Comparison of ENCODE assay signal across 1 cellular context in the genomic region with DNA sequence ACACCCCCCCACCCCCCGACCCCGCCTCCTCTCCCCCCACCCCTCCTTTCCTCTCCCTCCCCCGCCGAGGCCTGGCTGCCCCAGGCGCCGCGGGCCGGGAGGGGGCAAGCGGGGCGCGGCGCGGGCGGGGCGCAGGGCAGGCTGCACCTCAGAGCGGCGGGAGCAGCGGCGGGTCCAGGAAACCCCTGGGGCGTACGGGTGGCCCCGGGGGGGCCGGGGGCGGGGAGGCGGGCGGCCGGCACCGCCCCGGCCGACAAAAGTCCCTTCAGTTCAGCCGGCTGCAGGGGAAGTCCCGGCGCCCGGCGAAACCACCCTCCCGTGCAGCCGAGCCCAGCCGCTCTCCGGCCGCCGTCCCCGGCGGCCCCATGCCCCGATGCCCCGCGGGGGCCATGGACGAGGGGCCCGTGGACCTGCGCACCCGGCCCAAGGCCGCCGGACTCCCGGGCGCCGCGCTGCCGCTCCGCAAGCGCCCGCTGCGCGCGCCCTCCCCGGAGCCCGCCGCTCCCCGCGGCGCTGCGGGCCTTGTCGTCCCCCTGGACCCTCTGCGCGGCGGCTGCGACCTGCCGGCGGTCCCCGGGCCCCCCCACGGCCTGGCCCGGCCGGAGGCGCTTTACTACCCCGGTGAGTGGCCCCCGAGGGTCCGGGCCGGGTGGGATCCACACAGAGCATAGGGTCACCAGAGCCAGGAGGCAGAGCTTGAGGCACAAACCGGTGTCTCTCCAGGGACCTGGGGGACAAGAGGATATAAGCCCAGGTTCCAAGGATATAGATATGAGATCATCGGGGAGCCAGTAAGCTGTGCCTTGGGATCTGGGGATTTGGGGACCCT.
TF ChIP-seq lines count a peak whose summit lies in the region.

Gene BCL3 (plus strand): TSS at position 283 of the 829 bp plus-strand sequence. CDS start 83 bp downstream, at position 366.

TF ChIP-seq in HepG2, 621 proteins besides CTCF, POLR2A, EP300 and RAD21 (continued from another document and continues in another):
- TF ChIP-seq UBTF (CRISPR knock-in tag; IDR thresholded peaks at IDR 0.05) (peak; percentile 65; the same call in 1 of the 2 replicates), FOXJ3 (CRISPR knock-in tag; IDR thresholded peaks at IDR 0.05; ENCODE audit: borderline replicate concordance) (no peak), HNF4A (CRISPR knock-in tag; IDR thresholded peaks at IDR 0.05) (0 out of 2 replicates have a peak, but pooled peaks have one; percentile 32), SKI (IDR thresholded peaks at IDR 0.05; ENCODE audit: partially characterized antibody) (peak; percentile 85), XRCC5 (optimal IDR thresholded peaks at IDR 0.05; ENCODE audit: low read length) (peak; percentile 11), ZBTB7B (CRISPR knock-in tag; IDR thresholded peaks at IDR 0.05) (0 out of 2 replicates have a peak, but pooled peaks have one; percentile 31), RBFOX2 (IDR thresholded peaks at IDR 0.05; ENCODE audit: low read depth, low read length) (peak; percentile 65; the same call in 1 of the 2 replicates), ARNTL (CRISPR knock-in tag; IDR thresholded peaks at IDR 0.05) (0 out of 2 replicates have a peak, but pooled peaks have one; percentile 23), ZFY (CRISPR knock-in tag; IDR thresholded peaks at IDR 0.05) (peak; percentile 28), AGO2 (optimal IDR thresholded peaks at IDR 0.05; ENCODE audit: low read depth, low read length) (peak; percentile 39), ZFP36L2 (CRISPR knock-in tag; IDR thresholded peaks at IDR 0.05) (no peak), ZSCAN25 (CRISPR knock-in tag; IDR thresholded peaks at IDR 0.05) (peak; percentile 74), MAZ (IDR thresholded peaks at IDR 0.05; ENCODE audit: borderline replicate concordance, low read depth, low read length) (peak; percentile 60; the same call in 1 of the 2 replicates), MAZ (CRISPR knock-in tag; IDR thresholded peaks at IDR 0.05; ENCODE audit: low read depth) (no peak), ZNF556 (CRISPR knock-in tag; IDR thresholded peaks at IDR 0.05; ENCODE audit: borderline replicate concordance) (peak; percentile 29; the same call in 1 of the 2 replicates), HIC2 (CRISPR knock-in tag; IDR thresholded peaks at IDR 0.05; ENCODE audit: low read depth) (no peak), ZSCAN21 (CRISPR knock-in tag; IDR thresholded peaks at IDR 0.05; ENCODE audit: borderline replicate concordance) (no peak), ZNF432 (CRISPR knock-in tag; IDR thresholded peaks at IDR 0.05; ENCODE audit: borderline replicate concordance) (no peak), SALL1 (CRISPR knock-in tag; IDR thresholded peaks at IDR 0.05) (peak; percentile 13; the same call in 1 of the 2 replicates), AGO1 (IDR thresholded peaks at IDR 0.05; ENCODE audit: low read depth, low read length, poor library complexity, severe bottlenecking) (no peak), ZFX (CRISPR knock-in tag; IDR thresholded peaks at IDR 0.05; ENCODE audit: low read depth) (0 out of 2 replicates have a peak, but pooled peaks have one; percentile 10), HNF4G (IDR thresholded peaks at IDR 0.05; ENCODE audit: borderline replicate concordance, low read depth, low read length) (0 out of 2 replicates have a peak, but pooled peaks have one; percentile 37), HNF4G (CRISPR knock-in tag; IDR thresholded peaks at IDR 0.05; ENCODE audit: borderline replicate concordance, low read depth) (no peak)
- TF ChIP-seq, protein P1, sequence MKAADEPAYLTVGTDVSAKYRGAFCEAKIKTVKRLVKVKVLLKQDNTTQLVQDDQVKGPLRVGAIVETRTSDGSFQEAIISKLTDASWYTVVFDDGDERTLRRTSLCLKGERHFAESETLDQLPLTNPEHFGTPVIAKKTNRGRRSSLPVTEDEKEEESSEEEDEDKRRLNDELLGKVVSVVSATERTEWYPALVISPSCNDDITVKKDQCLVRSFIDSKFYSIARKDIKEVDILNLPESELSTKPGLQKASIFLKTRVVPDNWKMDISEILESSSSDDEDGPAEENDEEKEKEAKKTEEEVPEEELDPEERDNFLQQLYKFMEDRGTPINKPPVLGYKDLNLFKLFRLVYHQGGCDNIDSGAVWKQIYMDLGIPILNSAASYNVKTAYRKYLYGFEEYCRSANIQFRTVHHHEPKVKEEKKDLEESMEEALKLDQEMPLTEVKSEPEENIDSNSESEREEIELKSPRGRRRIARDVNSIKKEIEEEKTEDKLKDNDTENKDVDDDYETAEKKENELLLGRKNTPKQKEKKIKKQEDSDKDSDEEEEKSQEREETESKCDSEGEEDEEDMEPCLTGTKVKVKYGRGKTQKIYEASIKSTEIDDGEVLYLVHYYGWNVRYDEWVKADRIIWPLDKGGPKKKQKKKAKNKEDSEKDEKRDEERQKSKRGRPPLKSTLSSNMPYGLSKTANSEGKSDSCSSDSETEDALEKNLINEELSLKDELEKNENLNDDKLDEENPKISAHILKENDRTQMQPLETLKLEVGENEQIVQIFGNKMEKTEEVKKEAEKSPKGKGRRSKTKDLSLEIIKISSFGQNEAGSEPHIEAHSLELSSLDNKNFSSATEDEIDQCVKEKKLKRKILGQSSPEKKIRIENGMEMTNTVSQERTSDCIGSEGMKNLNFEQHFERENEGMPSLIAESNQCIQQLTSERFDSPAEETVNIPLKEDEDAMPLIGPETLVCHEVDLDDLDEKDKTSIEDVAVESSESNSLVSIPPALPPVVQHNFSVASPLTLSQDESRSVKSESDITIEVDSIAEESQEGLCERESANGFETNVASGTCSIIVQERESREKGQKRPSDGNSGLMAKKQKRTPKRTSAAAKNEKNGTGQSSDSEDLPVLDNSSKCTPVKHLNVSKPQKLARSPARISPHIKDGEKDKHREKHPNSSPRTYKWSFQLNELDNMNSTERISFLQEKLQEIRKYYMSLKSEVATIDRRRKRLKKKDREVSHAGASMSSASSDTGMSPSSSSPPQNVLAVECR (CRISPR knock-in tag; IDR thresholded peaks at IDR 0.05; ENCODE audit: borderline replicate concordance) = peak; percentile 4; the same call in 1 of the 2 replicates
- TF ChIP-seq, protein P2, sequence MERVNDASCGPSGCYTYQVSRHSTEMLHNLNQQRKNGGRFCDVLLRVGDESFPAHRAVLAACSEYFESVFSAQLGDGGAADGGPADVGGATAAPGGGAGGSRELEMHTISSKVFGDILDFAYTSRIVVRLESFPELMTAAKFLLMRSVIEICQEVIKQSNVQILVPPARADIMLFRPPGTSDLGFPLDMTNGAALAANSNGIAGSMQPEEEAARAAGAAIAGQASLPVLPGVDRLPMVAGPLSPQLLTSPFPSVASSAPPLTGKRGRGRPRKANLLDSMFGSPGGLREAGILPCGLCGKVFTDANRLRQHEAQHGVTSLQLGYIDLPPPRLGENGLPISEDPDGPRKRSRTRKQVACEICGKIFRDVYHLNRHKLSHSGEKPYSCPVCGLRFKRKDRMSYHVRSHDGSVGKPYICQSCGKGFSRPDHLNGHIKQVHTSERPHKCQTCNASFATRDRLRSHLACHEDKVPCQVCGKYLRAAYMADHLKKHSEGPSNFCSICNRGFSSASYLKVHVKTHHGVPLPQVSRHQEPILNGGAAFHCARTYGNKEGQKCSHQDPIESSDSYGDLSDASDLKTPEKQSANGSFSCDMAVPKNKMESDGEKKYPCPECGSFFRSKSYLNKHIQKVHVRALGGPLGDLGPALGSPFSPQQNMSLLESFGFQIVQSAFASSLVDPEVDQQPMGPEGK (CRISPR knock-in tag; IDR thresholded peaks at IDR 0.05) = peak; percentile 69; the same call in 1 of the 2 replicates
- TF ChIP-seq, protein P3, sequence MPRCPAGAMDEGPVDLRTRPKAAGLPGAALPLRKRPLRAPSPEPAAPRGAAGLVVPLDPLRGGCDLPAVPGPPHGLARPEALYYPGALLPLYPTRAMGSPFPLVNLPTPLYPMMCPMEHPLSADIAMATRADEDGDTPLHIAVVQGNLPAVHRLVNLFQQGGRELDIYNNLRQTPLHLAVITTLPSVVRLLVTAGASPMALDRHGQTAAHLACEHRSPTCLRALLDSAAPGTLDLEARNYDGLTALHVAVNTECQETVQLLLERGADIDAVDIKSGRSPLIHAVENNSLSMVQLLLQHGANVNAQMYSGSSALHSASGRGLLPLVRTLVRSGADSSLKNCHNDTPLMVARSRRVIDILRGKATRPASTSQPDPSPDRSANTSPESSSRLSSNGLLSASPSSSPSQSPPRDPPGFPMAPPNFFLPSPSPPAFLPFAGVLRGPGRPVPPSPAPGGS (CRISPR knock-in tag; IDR thresholded peaks at IDR 0.05) = peak; percentile 90
- TF ChIP-seq, protein P4, sequence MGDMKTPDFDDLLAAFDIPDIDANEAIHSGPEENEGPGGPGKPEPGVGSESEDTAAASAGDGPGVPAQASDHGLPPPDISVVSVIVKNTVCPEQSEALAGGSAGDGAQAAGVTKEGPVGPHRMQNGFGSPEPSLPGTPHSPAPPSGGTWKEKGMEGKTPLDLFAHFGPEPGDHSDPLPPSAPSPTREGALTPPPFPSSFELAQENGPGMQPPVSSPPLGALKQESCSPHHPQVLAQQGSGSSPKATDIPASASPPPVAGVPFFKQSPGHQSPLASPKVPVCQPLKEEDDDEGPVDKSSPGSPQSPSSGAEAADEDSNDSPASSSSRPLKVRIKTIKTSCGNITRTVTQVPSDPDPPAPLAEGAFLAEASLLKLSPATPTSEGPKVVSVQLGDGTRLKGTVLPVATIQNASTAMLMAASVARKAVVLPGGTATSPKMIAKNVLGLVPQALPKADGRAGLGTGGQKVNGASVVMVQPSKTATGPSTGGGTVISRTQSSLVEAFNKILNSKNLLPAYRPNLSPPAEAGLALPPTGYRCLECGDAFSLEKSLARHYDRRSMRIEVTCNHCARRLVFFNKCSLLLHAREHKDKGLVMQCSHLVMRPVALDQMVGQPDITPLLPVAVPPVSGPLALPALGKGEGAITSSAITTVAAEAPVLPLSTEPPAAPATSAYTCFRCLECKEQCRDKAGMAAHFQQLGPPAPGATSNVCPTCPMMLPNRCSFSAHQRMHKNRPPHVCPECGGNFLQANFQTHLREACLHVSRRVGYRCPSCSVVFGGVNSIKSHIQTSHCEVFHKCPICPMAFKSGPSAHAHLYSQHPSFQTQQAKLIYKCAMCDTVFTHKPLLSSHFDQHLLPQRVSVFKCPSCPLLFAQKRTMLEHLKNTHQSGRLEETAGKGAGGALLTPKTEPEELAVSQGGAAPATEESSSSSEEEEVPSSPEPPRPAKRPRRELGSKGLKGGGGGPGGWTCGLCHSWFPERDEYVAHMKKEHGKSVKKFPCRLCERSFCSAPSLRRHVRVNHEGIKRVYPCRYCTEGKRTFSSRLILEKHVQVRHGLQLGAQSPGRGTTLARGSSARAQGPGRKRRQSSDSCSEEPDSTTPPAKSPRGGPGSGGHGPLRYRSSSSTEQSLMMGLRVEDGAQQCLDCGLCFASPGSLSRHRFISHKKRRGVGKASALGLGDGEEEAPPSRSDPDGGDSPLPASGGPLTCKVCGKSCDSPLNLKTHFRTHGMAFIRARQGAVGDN (CRISPR knock-in tag; IDR thresholded peaks at IDR 0.05) = peak; percentile 25; the same call in 1 of the 2 replicates
- TF ChIP-seq, protein P5, sequence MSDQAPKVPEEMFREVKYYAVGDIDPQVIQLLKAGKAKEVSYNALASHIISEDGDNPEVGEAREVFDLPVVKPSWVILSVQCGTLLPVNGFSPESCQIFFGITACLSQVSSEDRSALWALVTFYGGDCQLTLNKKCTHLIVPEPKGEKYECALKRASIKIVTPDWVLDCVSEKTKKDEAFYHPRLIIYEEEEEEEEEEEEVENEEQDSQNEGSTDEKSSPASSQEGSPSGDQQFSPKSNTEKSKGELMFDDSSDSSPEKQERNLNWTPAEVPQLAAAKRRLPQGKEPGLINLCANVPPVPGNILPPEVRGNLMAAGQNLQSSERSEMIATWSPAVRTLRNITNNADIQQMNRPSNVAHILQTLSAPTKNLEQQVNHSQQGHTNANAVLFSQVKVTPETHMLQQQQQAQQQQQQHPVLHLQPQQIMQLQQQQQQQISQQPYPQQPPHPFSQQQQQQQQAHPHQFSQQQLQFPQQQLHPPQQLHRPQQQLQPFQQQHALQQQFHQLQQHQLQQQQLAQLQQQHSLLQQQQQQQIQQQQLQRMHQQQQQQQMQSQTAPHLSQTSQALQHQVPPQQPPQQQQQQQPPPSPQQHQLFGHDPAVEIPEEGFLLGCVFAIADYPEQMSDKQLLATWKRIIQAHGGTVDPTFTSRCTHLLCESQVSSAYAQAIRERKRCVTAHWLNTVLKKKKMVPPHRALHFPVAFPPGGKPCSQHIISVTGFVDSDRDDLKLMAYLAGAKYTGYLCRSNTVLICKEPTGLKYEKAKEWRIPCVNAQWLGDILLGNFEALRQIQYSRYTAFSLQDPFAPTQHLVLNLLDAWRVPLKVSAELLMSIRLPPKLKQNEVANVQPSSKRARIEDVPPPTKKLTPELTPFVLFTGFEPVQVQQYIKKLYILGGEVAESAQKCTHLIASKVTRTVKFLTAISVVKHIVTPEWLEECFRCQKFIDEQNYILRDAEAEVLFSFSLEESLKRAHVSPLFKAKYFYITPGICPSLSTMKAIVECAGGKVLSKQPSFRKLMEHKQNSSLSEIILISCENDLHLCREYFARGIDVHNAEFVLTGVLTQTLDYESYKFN (CRISPR knock-in tag; conservative IDR thresholded peaks at IDR 0.05) = peak; percentile 31; the same call in 1 of the 2 replicates
